Comparison of ENCODE assay signal across 18 cellular contexts in genomic region chr9:130981761-130982147, GRCh38. TPM values are rescaled to one million over a fixed set of nuclear protein-coding genes. Genes with fewer than 3 reads are reported as not detected.
"Had no signal": no experiment of that assay in that cellular context is flagged by ENCODE, and none has a peak within 500 bp of the region (broad histone marks: within the 10 kb centered on the region; RNA-seq: fewer than 3 reads in every experiment).

No MANE protein-coding gene starts in this region.

- H3K27me3 ChIP-seq: cardiac muscle cell, dorsolateral prefrontal cortex, thyroid gland had no signal

- H3K4me1 Mint-ChIP-seq: activated CD4-positive, alpha-beta memory T cell treated with anti-CD3 and anti-CD28 coated beads, Interleukin-2, amount 10 ng/mL, durations not matched to agents 7 days and 5 days; activated CD4-positive, alpha-beta T cell treated with anti-CD3 and anti-CD28 coated beads for 36 hours; stimulated activated naive B cell treated with anti-CD40 and anti-IgM and Interleukin-4, amounts not matched to agents 10 μg/mL and 1 μg/mL and 100 μg/mL, for 72 hours had no signal

- H3K27ac ChIP-seq: cardiac muscle cell, dorsolateral prefrontal cortex, gastroesophageal sphincter, heart right ventricle, parathyroid adenoma, thyroid gland, VCaP had no signal

- DNase-seq: activated CD4-positive, alpha-beta memory T cell treated with anti-CD3 and anti-CD28 coated beads, Interleukin-2, amount 10 ng/mL, durations not matched to agents 7 days and 5 days; activated CD4-positive, alpha-beta T cell treated with anti-CD3 and anti-CD28 coated beads for 36 hours; activated effector memory CD4-positive, alpha-beta T cell treated with anti-CD3 and anti-CD28 coated beads, Interleukin-2, amount 50 U/mL, for 16 hours; activated T-cell treated with anti-CD3 and anti-CD28 coated beads, Interleukin-2, amount 50 U/mL, for 24 hours; heart right ventricle; left cardiac atrium; midbrain; stimulated activated CD4-positive, alpha-beta T cell treated with anti-CD3 and anti-CD28 coated beads, Interleukin-2, amount 100 ng/mL, for 48 hours; stimulated activated naive B cell treated with anti-CD40 and anti-IgM and Interleukin-4, amounts not matched to agents 10 μg/mL and 1 μg/mL and 100 μg/mL, for 72 hours; T1000; thyroid gland had no signal

- H3K4me3 Mint-ChIP-seq: activated CD4-positive, alpha-beta memory T cell treated with anti-CD3 and anti-CD28 coated beads, Interleukin-2, amount 10 ng/mL, durations not matched to agents 7 days and 5 days; activated CD4-positive, alpha-beta T cell treated with anti-CD3 and anti-CD28 coated beads for 36 hours; activated T-cell treated with anti-CD3 and anti-CD28 coated beads, Interleukin-2, amount 50 U/mL, for 24 hours; stimulated activated naive B cell treated with anti-CD40 and anti-IgM and Interleukin-4, amounts not matched to agents 10 μg/mL and 1 μg/mL and 100 μg/mL, for 72 hours had no signal

- H3K4me3 ChIP-seq: cardiac muscle cell, dorsolateral prefrontal cortex, gastroesophageal sphincter, heart right ventricle, lung, thyroid gland had no signal

- H3K9ac ChIP-seq: parathyroid adenoma had no signal

- H2AFZ ChIP-seq: parathyroid adenoma had no signal

- H3K36me3 Mint-ChIP-seq: activated naive CD4-positive, alpha-beta T cell treated with anti-CD3 and anti-CD28 coated beads, Interleukin-2, amount 50 U/mL, for 72 hours; stimulated activated naive B cell treated with anti-CD40 and anti-IgM and Interleukin-4, amounts not matched to agents 10 μg/mL and 1 μg/mL and 100 μg/mL, for 72 hours had no signal

- H3K9me3 Mint-ChIP-seq: activated CD4-positive, alpha-beta memory T cell treated with anti-CD3 and anti-CD28 coated beads, Interleukin-2, amount 10 ng/mL, durations not matched to agents 7 days and 5 days; activated naive CD4-positive, alpha-beta T cell treated with anti-CD3 and anti-CD28 coated beads, Interleukin-2, amount 50 U/mL, for 72 hours; activated T-cell treated with anti-CD3 and anti-CD28 coated beads, Interleukin-2, amount 50 U/mL, for 24 hours; stimulated activated naive B cell treated with anti-CD40 and anti-IgM and Interleukin-4, amounts not matched to agents 10 μg/mL and 1 μg/mL and 100 μg/mL, for 72 hours had no signal

- H3K27ac Mint-ChIP-seq: activated CD4-positive, alpha-beta memory T cell treated with anti-CD3 and anti-CD28 coated beads, Interleukin-2, amount 10 ng/mL, durations not matched to agents 7 days and 5 days; activated CD4-positive, alpha-beta T cell treated with anti-CD3 and anti-CD28 coated beads for 36 hours; activated naive CD4-positive, alpha-beta T cell treated with anti-CD3 and anti-CD28 coated beads, Interleukin-2, amount 50 U/mL, for 72 hours; activated T-cell treated with anti-CD3 and anti-CD28 coated beads, Interleukin-2, amount 50 U/mL, for 24 hours had no signal

- H3K9me3 ChIP-seq: gastroesophageal sphincter, heart right ventricle, thyroid gland had no signal

- H3K79me2 ChIP-seq: parathyroid adenoma had no signal

- H3K36me3 ChIP-seq: cardiac muscle cell, gastroesophageal sphincter, heart right ventricle, thyroid gland had no signal

RNA-seq across cellular contexts. Expression of gene LAMC3, which starts 27.2 kb away (rescaled TPM):
- total RNA-seq: activated CD4-positive, alpha-beta memory T cell treated with anti-CD3 and anti-CD28 coated beads, Interleukin-2, amount 10 ng/mL, durations not matched to agents 7 days and 5 days had no signal

RNA-seq across cellular contexts. Expression of gene FIBCD1, which starts 42.7 kb away (rescaled TPM):
- total RNA-seq: activated CD4-positive, alpha-beta memory T cell treated with anti-CD3 and anti-CD28 coated beads, Interleukin-2, amount 10 ng/mL, durations not matched to agents 7 days and 5 days; activated CD4-positive, alpha-beta T cell treated with anti-CD3 and anti-CD28 coated beads for 36 hours; activated naive CD4-positive, alpha-beta T cell treated with anti-CD3 and anti-CD28 coated beads, Interleukin-2, amount 50 U/mL, for 72 hours had no signal
